ENCODE assay signal across 15 cellular contexts in genomic region chr11:122814401-122814800, GRCh38. TPM values are rescaled to one million over a fixed set of nuclear protein-coding genes. Genes with fewer than 3 reads are reported as not detected.
DNase-seq lines count a peak whose midpoint lies in the region; ATAC-seq and TF ChIP-seq lines count a peak whose summit lies in the region.
"Had no signal": no experiment of that assay in that cellular context is flagged by ENCODE, and none has a peak within 500 bp of the region (broad histone marks: within the 10 kb centered on the region; RNA-seq: fewer than 3 reads in every experiment).

No MANE protein-coding gene starts in this region.

- intact Hi-C loops in PC-3 (cut with micrococcal nuclease), result loop anchor here (1.0 kb wide), 1 partner anchor 40 kb away; no protein-coding TSS in a partner anchor

- ATAC-seq in stimulated activated naive CD8-positive, alpha-beta T cell treated with anti-CD3 and anti-CD28 coated beads, Interleukin-15, amount 100 ng/mL, for 72 hours, result peak; percentile 64
- no peak for ATAC-seq in stimulated activated naive CD8-positive, alpha-beta T cell treated with anti-CD3 and anti-CD28 coated beads, Interleukin-15, Interleukin-2, amounts not matched to agents 100 U/mL and 50 U/mL, for 24 hours
- peak; percentile 42 for ATAC-seq in PC-3
- ATAC-seq in GM18861 (IDR thresholded peaks at IDR 0.05; ENCODE audit: unreplicated experiment), result no peak
- ATAC-seq in GM18498 (IDR thresholded peaks at IDR 0.05; ENCODE audit: unreplicated experiment), result no peak
- no peak for ATAC-seq in GM18511 (IDR thresholded peaks at IDR 0.05; ENCODE audit: unreplicated experiment)
- ATAC-seq: naive thymus-derived CD8-positive, alpha-beta T cell had no signal

- H3K9me3 ChIP-seq in PC-3 (ENCODE audit: low read length), result no peaks in the 10 kb centered on the region
- H3K9me3 ChIP-seq: vagina had no signal

- H3K27ac ChIP-seq in PC-3 (ENCODE audit: low read length), result no peak overlapping the region
- H3K27ac ChIP-seq: skin epidermis, vagina had no signal

- H3K79me2 ChIP-seq in PC-3 (ENCODE audit: low read length), result no peaks in the 10 kb centered on the region

- peak overlapping the region in 1 of 2 donors; percentile 29 for H3K27ac Mint-ChIP-seq in stimulated activated naive CD8-positive, alpha-beta T cell treated with anti-CD3 and anti-CD28 coated beads, Interleukin-15, amount 100 ng/mL, for 72 hours
- H3K27ac Mint-ChIP-seq: activated CD4-positive, alpha-beta T cell treated with anti-CD3 and anti-CD28 coated beads, Interleukin-2, amount 10 ng/mL, durations not matched to agents 24 days and 14 days had no signal

- H3K27me3 Mint-ChIP-seq in stimulated activated naive CD8-positive, alpha-beta T cell treated with anti-CD3 and anti-CD28 coated beads, Interleukin-15, amount 100 ng/mL, for 72 hours, result no peaks in the 10 kb centered on the region
- H3K27me3 Mint-ChIP-seq: naive thymus-derived CD8-positive, alpha-beta T cell had no signal

- H3K4me3 Mint-ChIP-seq in stimulated activated naive CD8-positive, alpha-beta T cell treated with anti-CD3 and anti-CD28 coated beads, Interleukin-15, amount 100 ng/mL, for 72 hours, result no peak overlapping the region
- H3K4me3 Mint-ChIP-seq: activated CD4-positive, alpha-beta T cell treated with anti-CD3 and anti-CD28 coated beads, Interleukin-2, amount 10 ng/mL, durations not matched to agents 24 days and 14 days; naive thymus-derived CD8-positive, alpha-beta T cell had no signal

- peaks cover 8% of the 10 kb centered on the region; the same call in 1 of the 2 replicates for H3K36me3 ChIP-seq in PC-3 (ENCODE audit: low read depth, low read length)
- H3K36me3 ChIP-seq: vagina had no signal

- POLR2A ChIA-PET in PC-3 (lab: Charles Lee; ENCODE audit: unreplicated experiment), result no interaction called here

- no peak for DNase-seq in stimulated activated naive CD8-positive, alpha-beta T cell treated with anti-CD3 and anti-CD28 coated beads, Interleukin-15, amount 100 ng/mL, for 72 hours
- DNase-seq in stimulated activated naive CD8-positive, alpha-beta T cell treated with anti-CD3 and anti-CD28 coated beads, Interleukin-15, Interleukin-2, amounts not matched to agents 100 U/mL and 50 U/mL, for 24 hours, result no peak
- DNase-seq in PC-3, result peak; percentile 48
- peak; percentile 11 for DNase-seq in epithelial cell of esophagus (ENCODE audit: low read depth)
- no peak for DNase-seq in GOT3 (lab: John Stamatoyannopoulos, UW)
- DNase-seq: activated CD4-positive, alpha-beta T cell treated with anti-CD3 and anti-CD28 coated beads, Interleukin-2, amount 10 ng/mL, durations not matched to agents 24 days and 14 days; activated effector memory CD4-positive, alpha-beta T cell treated with anti-CD3 and anti-CD28 coated beads, Interleukin-2, amount 50 U/mL, for 16 hours; naive thymus-derived CD8-positive, alpha-beta T cell; SHP77 had no signal

- peaks cover 62% of the 10 kb centered on the region for H3K4me1 Mint-ChIP-seq in stimulated activated naive CD8-positive, alpha-beta T cell treated with anti-CD3 and anti-CD28 coated beads, Interleukin-15, amount 100 ng/mL, for 72 hours

- H3K9me3 Mint-ChIP-seq in stimulated activated naive CD8-positive, alpha-beta T cell treated with anti-CD3 and anti-CD28 coated beads, Interleukin-15, amount 100 ng/mL, for 72 hours, result peaks cover 8 to 14% of the 10 kb centered on the region in 2 donors

- H3K4me2 ChIP-seq in PC-3 (ENCODE audit: low read length), result no peak overlapping the region

- H3K4me1 ChIP-seq in PC-3 (ENCODE audit: insufficient read depth, low read length), result peaks cover 20% of the 10 kb centered on the region

- no peaks in the 10 kb centered on the region for H4K20me1 ChIP-seq in PC-3 (ENCODE audit: low read length)

- CTCF ChIA-PET in PC-3 (lab: Charles Lee), result interaction anchor here (0.5 to 0.6 kb wide), 2 partner anchors 11 to 36 kb away, joined by 4 to 7 read pairs; no protein-coding TSS in a partner anchor

- no peaks in the 10 kb centered on the region for H3K9me2 ChIP-seq in PC-3 (replicated peaks; ENCODE audit: low read length)

- H2AFZ ChIP-seq in PC-3 (ENCODE audit: low read length), result no peak overlapping the region

- TF ChIP-seq CTCF in PC-3 (conservative IDR thresholded peaks at IDR 0.05; ENCODE audit: low read depth, low read length), result peak; percentile 75
- TF ChIP-seq CTCF in epithelial cell of esophagus (IDR thresholded peaks at IDR 0.05; ENCODE audit: insufficient read depth, low read depth, low read length, missing control alignments), result peak; percentile 33

- BruUV-seq in PC-3 (replicated peaks; lab: Mats Ljungman, UMichigan), result no TSS peak

- no peaks in the 10 kb centered on the region for H3F3A ChIP-seq in PC-3 (ENCODE audit: low read length, unreplicated experiment)

- H3K4me3 ChIP-seq in PC-3 (ENCODE audit: low read length), result no peak overlapping the region
- no peak overlapping the region for H3K4me3 ChIP-seq in epithelial cell of esophagus (ENCODE audit: low read length)
- H3K4me3 ChIP-seq: skin epidermis, vagina had no signal

- no peak overlapping the region for H3K9ac ChIP-seq in PC-3 (ENCODE audit: low read length)

- no peaks in the 10 kb centered on the region for H3K27me3 ChIP-seq in PC-3 (ENCODE audit: low read length)
- H3K27me3 ChIP-seq: vagina had no signal

RNA-seq across cellular contexts. Expression of gene CRTAM, which starts 23.9 kb away (rescaled TPM):
- not detected in 2 replicates for total RNA-seq in PC-3 (2014; rRNA removed)
- total RNA-seq: kidney epithelial cell, vagina had no signal

Comparison
In these comparisons a context has a peak if more than half of its experiments do, and no peak if none do; other contexts are left out.
1. ATAC-seq: peak in stimulated activated naive CD8-positive, alpha-beta T cell treated with anti-CD3 and anti-CD28 coated beads, Interleukin-15, amount 100 ng/mL, for 72 hours (single experiment) and PC-3 (single experiment); none in stimulated activated naive CD8-positive, alpha-beta T cell treated with anti-CD3 and anti-CD28 coated beads, Interleukin-15, Interleukin-2, amounts not matched to agents 100 U/mL and 50 U/mL, for 24 hours (single experiment), GM18861 (single experiment), GM18498 (single experiment) and GM18511 (single experiment).
2. DNase-seq: peak in PC-3 (single experiment) and epithelial cell of esophagus (single experiment); none in stimulated activated naive CD8-positive, alpha-beta T cell treated with anti-CD3 and anti-CD28 coated beads, Interleukin-15, amount 100 ng/mL, for 72 hours (0 of 2), stimulated activated naive CD8-positive, alpha-beta T cell treated with anti-CD3 and anti-CD28 coated beads, Interleukin-15, Interleukin-2, amounts not matched to agents 100 U/mL and 50 U/mL, for 24 hours (single experiment) and GOT3 (single experiment).